8 cellular contexts compared by ENCODE assay signal in the genomic region with DNA sequence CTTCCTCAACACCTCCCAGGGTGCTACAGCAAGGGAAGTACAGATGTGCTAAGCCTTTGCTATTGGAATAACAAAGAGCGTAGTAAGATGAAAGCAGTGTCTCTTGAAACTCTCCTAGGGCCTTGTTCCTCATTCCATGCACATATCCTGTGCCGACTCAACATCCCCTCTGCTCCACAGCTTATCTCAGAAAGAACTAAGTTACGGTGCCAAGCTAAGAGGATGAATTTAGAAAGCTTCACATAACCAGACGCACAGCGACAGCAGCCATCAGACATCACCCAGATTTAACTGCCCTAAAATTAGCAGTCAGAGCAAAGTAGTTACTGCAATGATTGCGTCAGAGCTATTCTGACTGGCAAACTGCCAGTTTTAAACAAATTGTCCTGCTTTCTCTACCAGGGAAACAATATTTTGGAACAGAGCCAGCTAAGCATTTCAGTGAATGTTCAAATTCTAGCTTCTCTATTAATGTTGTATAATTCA. TPM values are rescaled to one million over a fixed set of nuclear protein-coding genes. Genes with fewer than 3 reads are reported as not detected.
DNase-seq lines count a peak whose midpoint lies in the region; ATAC-seq and TF ChIP-seq lines count a peak whose summit lies in the region.

No MANE protein-coding gene starts in this region.

- CTCF ChIA-PET in SK-N-SH (lab: Yijun Ruan, JAX) = interaction anchor here (1.3 to 2.2 kb wide), 3 partner anchors 11 to 864 kb away, joined by 3 to 4 read pairs (median 4); no protein-coding TSS in a partner anchor

- H3K27me3 Mint-ChIP-seq in activated T-cell treated with anti-CD3 and anti-CD28 coated beads, Interleukin-2, amount 50 U/mL, for 72 hours (ENCODE audit: low read depth) = no peaks in the 10 kb centered on the region

- H3K4me3 ChIP-seq in SK-N-SH (ENCODE audit: low read depth in 2 of 2, low read length in 1 of 2) (peak overlapping the region in 1 of 2 experiments; percentile 12; a peak in 1 of 4 replicates), prostate gland (no peak overlapping the region)

- intact Hi-C loops in Right ventricle myocardium inferior (cut with DNase I) = loop anchor here (1.0 to 10.0 kb wide), 5 partner anchors 26 to 773 kb away; no protein-coding TSS in a partner anchor
- intact Hi-C loops in cardiac septum (cut with DNase I) = loop anchor here (2.0 to 10.0 kb wide), 4 partner anchors 33 to 866 kb away; no protein-coding TSS in a partner anchor
- intact Hi-C loops in prostate gland (cut with DNase I) = loop anchor here (10.0 kb wide), 2 partner anchors 146 to 316 kb away; no protein-coding TSS in a partner anchor

- ATAC-seq in Right ventricle myocardium inferior (peak; percentile 94), HG02973 (IDR thresholded peaks at IDR 0.05; ENCODE audit: unreplicated experiment) (no peak)
- ATAC-seq in activated T-cell treated with anti-CD3 and anti-CD28 coated beads, Interleukin-2, amount 50 U/mL, for 72 hours (replicated peaks in 1 of 2) = no peak

- H3K9me2 ChIP-seq in SK-N-SH = no peaks in the 10 kb centered on the region

- TF ChIP-seq RAD21 in SK-N-SH (IDR thresholded peaks at IDR 0.05; ENCODE audit: low read length) = no peak

- H3K9me3 Mint-ChIP-seq in activated T-cell treated with anti-CD3 and anti-CD28 coated beads, Interleukin-2, amount 50 U/mL, for 72 hours = no peaks in the 10 kb centered on the region

- H3K79me2 ChIP-seq in SK-N-SH (ENCODE audit: insufficient read depth) = no peaks in the 10 kb centered on the region

- no peak overlapping the region for H3K4me2 ChIP-seq in SK-N-SH

- peaks cover 12% of the 10 kb centered on the region for H3K4me1 Mint-ChIP-seq in activated T-cell treated with anti-CD3 and anti-CD28 coated beads, Interleukin-2, amount 50 U/mL, for 72 hours (ENCODE audit: low read depth)

- 46% methylated on average over 6 of the region's 6 CpGs for WGBS in SK-N-SH (ENCODE audit: low lambda C conversion rate)
- 51% methylated on average over 6 of the region's 6 CpGs for WGBS in prostate gland

- H3K36me3 ChIP-seq in SK-N-SH (replicated peaks in 1 of 2; ENCODE audit: control insufficient read depth in 1 of 2, insufficient read depth in 2 of 2, low read length in 1 of 2) (no peaks in the 10 kb centered on the region), prostate gland (no peaks in the 10 kb centered on the region)

- peak in 1 of 2 experiments; percentile 61; a peak in 2 of 4 replicates for TF ChIP-seq EP300 in SK-N-SH (IDR thresholded peaks at IDR 0.05; ENCODE audit: borderline replicate concordance in 1 of 2, low read depth in 1 of 2, low read length in 1 of 2)

- TF ChIP-seq CTCF in SK-N-SH (IDR thresholded peaks at IDR 0.05) (no peak), prostate gland (IDR thresholded peaks at IDR 0.05) (no peak)

- H3K9me3 ChIP-seq in SK-N-SH = no peaks in the 10 kb centered on the region
- no peaks in the 10 kb centered on the region for H3K9me3 ChIP-seq in prostate gland

- H3K27ac Mint-ChIP-seq in activated T-cell treated with anti-CD3 and anti-CD28 coated beads, Interleukin-2, amount 50 U/mL, for 72 hours = no peak overlapping the region

- DNase-seq in Right ventricle myocardium inferior (ENCODE audit: missing footprints) (no peak), cardiac septum (ENCODE audit: low spot score) (no peak), SK-N-SH (peak; percentile 71), glomerular visceral epithelial cell (ENCODE audit: extremely low spot score) (peak; percentile 52), prostate gland (ENCODE audit: low spot score) (peak; percentile 46), OCI-M2 (lab: John Stamatoyannopoulos, UW; ENCODE audit: unreplicated experiment) (no peak)
- no peak for DNase-seq in activated T-cell treated with anti-CD3 and anti-CD28 coated beads, Interleukin-2, amount 50 U/mL, for 72 hours

- no peaks in the 10 kb centered on the region for H3K27me3 ChIP-seq in SK-N-SH (ENCODE audit: insufficient read depth)
- no peaks in the 10 kb centered on the region for H3K27me3 ChIP-seq in prostate gland (replicated peaks; ENCODE audit: insufficient read depth)

- POLR2A ChIA-PET in SK-N-SH (lab: Yijun Ruan, JAX) = no interaction called here

- H4K20me1 ChIP-seq in SK-N-SH (ENCODE audit: insufficient read depth) = no peaks in the 10 kb centered on the region

- no peaks in the 10 kb centered on the region for H3K36me3 Mint-ChIP-seq in activated T-cell treated with anti-CD3 and anti-CD28 coated beads, Interleukin-2, amount 50 U/mL, for 72 hours (ENCODE audit: insufficient read depth in 2 of 2)

- peaks cover 0 to 14% of the 10 kb centered on the region in 2 experiments; a peak in 3 of 4 replicates for H3K4me1 ChIP-seq in SK-N-SH (ENCODE audit: control insufficient read depth in 1 of 2, insufficient read depth in 2 of 2, low read depth in 1 of 2, low read length in 1 of 2)
- no peaks in the 10 kb centered on the region for H3K4me1 ChIP-seq in prostate gland (replicated peaks)

- H3K9ac ChIP-seq in SK-N-SH = no peak overlapping the region

- no peaks in the 10 kb centered on the region for H3F3A ChIP-seq in SK-N-SH (replicated peaks; ENCODE audit: insufficient read depth)

- TF ChIP-seq POLR2A in prostate gland (IDR thresholded peaks at IDR 0.05) = no peak

- H3K27ac ChIP-seq in SK-N-SH (ENCODE audit: low read depth in 2 of 2, low read length in 1 of 2) (peak overlapping the region in 1 of 2 experiments; percentile 81; a peak in 2 of 4 replicates), prostate gland (no peak overlapping the region)

- no peak overlapping the region for H3K4me3 Mint-ChIP-seq in activated T-cell treated with anti-CD3 and anti-CD28 coated beads, Interleukin-2, amount 50 U/mL, for 72 hours

- H2AFZ ChIP-seq in SK-N-SH (ENCODE audit: low read depth) = no peak overlapping the region

TF ChIP-seq in SK-N-SH, 30 proteins besides CTCF, POLR2A, EP300 and RAD21:
- TF ChIP-seq, protein P1, sequence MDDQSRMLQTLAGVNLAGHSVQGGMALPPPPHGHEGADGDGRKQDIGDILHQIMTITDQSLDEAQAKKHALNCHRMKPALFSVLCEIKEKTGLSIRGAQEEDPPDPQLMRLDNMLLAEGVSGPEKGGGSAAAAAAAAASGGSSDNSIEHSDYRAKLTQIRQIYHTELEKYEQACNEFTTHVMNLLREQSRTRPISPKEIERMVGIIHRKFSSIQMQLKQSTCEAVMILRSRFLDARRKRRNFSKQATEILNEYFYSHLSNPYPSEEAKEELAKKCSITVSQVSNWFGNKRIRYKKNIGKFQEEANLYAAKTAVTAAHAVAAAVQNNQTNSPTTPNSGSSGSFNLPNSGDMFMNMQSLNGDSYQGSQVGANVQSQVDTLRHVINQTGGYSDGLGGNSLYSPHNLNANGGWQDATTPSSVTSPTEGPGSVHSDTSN (IDR thresholded peaks at IDR 0.05) = no peak
- peak; percentile 31; the same call in 1 of the 2 replicates for TF ChIP-seq MXI1 (IDR thresholded peaks at IDR 0.05; ENCODE audit: low read depth, low read length)
- peak; percentile 10; the same call in 1 of the 2 replicates for TF ChIP-seq RFX5 (IDR thresholded peaks at IDR 0.05; ENCODE audit: low read length)
- TF ChIP-seq SMC3 (IDR thresholded peaks at IDR 0.05; ENCODE audit: low read depth, low read length) = 0 out of 2 replicates have a peak, but pooled peaks have one; percentile 10
- peak; percentile 77 for TF ChIP-seq NFIC (IDR thresholded peaks at IDR 0.05; ENCODE audit: borderline replicate concordance)
- TF ChIP-seq, protein P2, sequence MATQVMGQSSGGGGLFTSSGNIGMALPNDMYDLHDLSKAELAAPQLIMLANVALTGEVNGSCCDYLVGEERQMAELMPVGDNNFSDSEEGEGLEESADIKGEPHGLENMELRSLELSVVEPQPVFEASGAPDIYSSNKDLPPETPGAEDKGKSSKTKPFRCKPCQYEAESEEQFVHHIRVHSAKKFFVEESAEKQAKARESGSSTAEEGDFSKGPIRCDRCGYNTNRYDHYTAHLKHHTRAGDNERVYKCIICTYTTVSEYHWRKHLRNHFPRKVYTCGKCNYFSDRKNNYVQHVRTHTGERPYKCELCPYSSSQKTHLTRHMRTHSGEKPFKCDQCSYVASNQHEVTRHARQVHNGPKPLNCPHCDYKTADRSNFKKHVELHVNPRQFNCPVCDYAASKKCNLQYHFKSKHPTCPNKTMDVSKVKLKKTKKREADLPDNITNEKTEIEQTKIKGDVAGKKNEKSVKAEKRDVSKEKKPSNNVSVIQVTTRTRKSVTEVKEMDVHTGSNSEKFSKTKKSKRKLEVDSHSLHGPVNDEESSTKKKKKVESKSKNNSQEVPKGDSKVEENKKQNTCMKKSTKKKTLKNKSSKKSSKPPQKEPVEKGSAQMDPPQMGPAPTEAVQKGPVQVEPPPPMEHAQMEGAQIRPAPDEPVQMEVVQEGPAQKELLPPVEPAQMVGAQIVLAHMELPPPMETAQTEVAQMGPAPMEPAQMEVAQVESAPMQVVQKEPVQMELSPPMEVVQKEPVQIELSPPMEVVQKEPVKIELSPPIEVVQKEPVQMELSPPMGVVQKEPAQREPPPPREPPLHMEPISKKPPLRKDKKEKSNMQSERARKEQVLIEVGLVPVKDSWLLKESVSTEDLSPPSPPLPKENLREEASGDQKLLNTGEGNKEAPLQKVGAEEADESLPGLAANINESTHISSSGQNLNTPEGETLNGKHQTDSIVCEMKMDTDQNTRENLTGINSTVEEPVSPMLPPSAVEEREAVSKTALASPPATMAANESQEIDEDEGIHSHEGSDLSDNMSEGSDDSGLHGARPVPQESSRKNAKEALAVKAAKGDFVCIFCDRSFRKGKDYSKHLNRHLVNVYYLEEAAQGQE (IDR thresholded peaks at IDR 0.05; ENCODE audit: low read depth, low read length) = no peak
- peak; percentile 49 for TF ChIP-seq RCOR1 (IDR thresholded peaks at IDR 0.05; ENCODE audit: low read length)
- peak; percentile 23 for TF ChIP-seq CHD2 (IDR thresholded peaks at IDR 0.05; ENCODE audit: low read length, partially characterized antibody)
- peak; percentile 56 for TF ChIP-seq GATA2 (CRISPR knock-in tag; IDR thresholded peaks at IDR 0.05)

RNA-seq across cellular contexts. Expression of a gene that starts 9.5 kb away (rescaled TPM):
- total RNA-seq in Right ventricle myocardium inferior (120 TPM), cardiac septum (98.7 TPM), prostate gland (10 to 100 TPM in 1 of 2 donors, 1 to 10 TPM in 1; 8.1 to 31.5 TPM)
- 0.48 and 0.55 TPM in 2 replicates for polyA plus RNA-seq in SK-N-SH (2012; rRNA removed)
- 0.57 and 0.69 TPM in 2 replicates for polyA plus RNA-seq in SK-N-SH (2012; cell fraction: cytosol; rRNA removed)
- polyA plus RNA-seq in SK-N-SH (2012; cell fraction: nucleus; rRNA removed) = 1.0 and 1.3 TPM in 2 replicates
- 1 to 10 TPM; 3.3 to 5.9 TPM for total RNA-seq in activated T-cell treated with anti-CD3 and anti-CD28 coated beads, Interleukin-2, amount 50 U/mL, for 72 hours

Comparison
In these comparisons a context has a peak if more than half of its experiments do, and no peak if none do; other contexts are left out.
1. DNase-seq: peak in SK-N-SH (single experiment), glomerular visceral epithelial cell (single experiment) and prostate gland (single experiment); none in Right ventricle myocardium inferior (single experiment), cardiac septum (single experiment), activated T-cell treated with anti-CD3 and anti-CD28 coated beads, Interleukin-2, amount 50 U/mL, for 72 hours (0 of 2) and OCI-M2 (single experiment).